In the genomic region with DNA sequence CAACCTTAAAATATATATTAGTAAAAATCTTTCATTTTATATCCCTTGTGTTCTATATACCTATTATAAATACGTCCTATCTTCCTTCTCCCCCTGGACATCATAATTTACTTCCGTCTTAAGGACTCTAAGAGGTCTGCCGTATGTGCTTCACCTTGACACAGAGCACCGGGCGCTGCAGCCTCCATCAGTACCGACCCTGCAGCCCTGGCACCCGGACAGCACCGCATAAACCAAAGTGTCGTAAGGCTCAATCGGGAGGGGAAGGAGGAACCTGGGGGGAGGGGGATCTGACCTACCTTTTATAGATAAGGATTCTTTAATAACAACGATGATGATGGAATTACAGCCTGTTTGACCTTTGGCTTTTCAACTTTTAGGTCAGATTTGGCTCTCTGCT, we compare ENCODE assay signal across 19 cellular contexts. TPM values are rescaled to one million over a fixed set of nuclear protein-coding genes. Genes with fewer than 3 reads are reported as not detected.
DNase-seq lines count a peak whose midpoint lies in the region; ATAC-seq and TF ChIP-seq lines count a peak whose summit lies in the region.
"Had no signal": no experiment of that assay in that cellular context is flagged by ENCODE, and none has a peak within 500 bp of the region (broad histone marks: within the 10 kb centered on the region; RNA-seq: fewer than 3 reads in every experiment).

No MANE protein-coding gene starts in this region.

- ATAC-seq in heart left ventricle = no peak
- no peak for ATAC-seq in Right ventricle myocardium inferior
- no peak for ATAC-seq in GM21619 (IDR thresholded peaks at IDR 0.05; ENCODE audit: unreplicated experiment)
- ATAC-seq: A549 had no signal

- no peaks in the 10 kb centered on the region for H3K9me3 ChIP-seq in heart left ventricle
- no peaks in the 10 kb centered on the region for H3K9me3 ChIP-seq in HAP-1
- H3K9me3 ChIP-seq: A549, breast epithelium had no signal

- no peak for TF ChIP-seq POLR2A in heart left ventricle (IDR thresholded peaks at IDR 0.05)

- no peak for TF ChIP-seq CTCF in heart left ventricle (IDR thresholded peaks at IDR 0.05)

- peak overlapping the region in 10 of 12 donors; percentile 6 to 60 (median 31) for H3K27ac ChIP-seq in heart left ventricle
- peak overlapping the region; percentile 97 for H3K27ac ChIP-seq in angular gyrus (ENCODE audit: low read depth, low read length)
- peak overlapping the region; percentile 99 for H3K27ac ChIP-seq in temporal lobe (ENCODE audit: low read depth, low read length)
- H3K27ac ChIP-seq: A549, breast epithelium had no signal

- peaks cover 0 to 46% (median 17%) of the 10 kb centered on the region in 9 donors for H3K36me3 ChIP-seq in heart left ventricle
- H3K36me3 ChIP-seq in HAP-1 (replicated peaks) = peaks cover 2% of the 10 kb centered on the region; the same call in 1 of the 2 replicates
- H3K36me3 ChIP-seq: breast epithelium had no signal

- 56 to 67% (median 60%) methylated on average over 11 of the region's 11 CpGs for WGBS in heart left ventricle, 4 donors

- H3K4me3 ChIP-seq in heart left ventricle (no peak overlapping the region), HAP-1 (no peak overlapping the region)
- H3K4me3 ChIP-seq: A549, breast epithelium had no signal

- in situ Hi-C loops in HAP-1 (cut with MboI; ENCODE audit: low sequenced_read_pairs) = no loop called here

- no peak for DNase-seq in heart left ventricle
- DNase-seq in Right ventricle myocardium inferior (ENCODE audit: missing footprints) = no peak
- peak; percentile 40 for DNase-seq in midbrain (lab: John Stamatoyannopoulos, UW)
- DNase-seq in HAP-1 (ENCODE audit: low spot score in 2 of 2) = no peak
- DNase-seq in NCI-H446 (lab: John Stamatoyannopoulos, UW) = no peak
- DNase-seq: activated CD8-positive, alpha-beta memory T cell treated with anti-CD3 and anti-CD28 coated beads, Interleukin-2, amount 50 U/mL, for 48 hours; cortex of kidney; EL; GOT3; mesendoderm; NCI-H1417 treated with DMSO at 0.1 percent for 48 hours; NCI-H510A treated with DMSO at 0.1 percent for 48 hours; NK-92 treated with Interleukin-12 subunit alpha and Interleukin-12 subunit beta, amount 100 ng/mL, for 24 hours; small intestine had no signal

- H3K4me1 ChIP-seq in heart left ventricle (peaks cover 0 to 52% (median 18%) of the 10 kb centered on the region in 12 donors), HAP-1 (no peaks in the 10 kb centered on the region)
- H3K4me1 ChIP-seq: A549, breast epithelium had no signal

- H3K27me3 ChIP-seq in heart left ventricle (no peaks in the 10 kb centered on the region), HAP-1 (ENCODE audit: low read depth) (no peaks in the 10 kb centered on the region)
- H3K27me3 ChIP-seq: breast epithelium had no signal

- intact Hi-C loops in heart left ventricle (cut with DNase I) = no loop called here
- intact Hi-C loops in Right ventricle myocardium inferior (cut with DNase I) = loop anchor here (5.0 to 10.0 kb wide), 3 partner anchors 41 to 713 kb away; no protein-coding TSS in a partner anchor

RNA-seq across cellular contexts. Expression of a gene that starts 44.0 kb away (rescaled TPM):
- total RNA-seq in heart left ventricle = 10 to 100 TPM in 7 of 9 donors, 1 to 10 TPM in 2; 8.6 to 20.2 (median 12.7) TPM
- 10 to 100 TPM in 1 of 2 donors, 1 to 10 TPM in 1; 7.3 to 17.7 TPM for polyA plus RNA-seq in heart left ventricle
- total RNA-seq in Right ventricle myocardium inferior = 9.6 TPM
- total RNA-seq in temporal lobe = 73.0 TPM

Comparison
In these comparisons a context has a peak if more than half of its experiments do, and no peak if none do; other contexts are left out.
1. H3K27ac ChIP-seq: peak in every context shown above with its lines; median percentile 99 in temporal lobe; 97 in angular gyrus; 31 in heart left ventricle.